In genomic region chr20:38536310-38536709, GRCh38 we compare ENCODE assay signal across 23 cellular contexts. TPM values are rescaled to one million over a fixed set of nuclear protein-coding genes. Genes with fewer than 3 reads are reported as not detected.
DNase-seq lines count a peak whose midpoint lies in the region; FAIRE-seq and TF ChIP-seq lines count a peak whose summit lies in the region.
"Had no signal": no experiment of that assay in that cellular context is flagged by ENCODE, and none has a peak within 500 bp of the region (broad histone marks: within the 10 kb centered on the region; RNA-seq: fewer than 3 reads in every experiment).

No MANE protein-coding gene starts in this region.

- no peak overlapping the region for H3K4me2 ChIP-seq in keratinocyte (ENCODE audit: control insufficient read depth, extremely low read depth, insufficient read depth, low read depth, low read length)

- TF ChIP-seq POLR2A in lower leg skin (IDR thresholded peaks at IDR 0.05), result no peak
- TF ChIP-seq POLR2A in suprapubic skin (IDR thresholded peaks at IDR 0.05), result no peak

- TF ChIP-seq CTCF in keratinocyte (optimal IDR thresholded peaks at IDR 0.05 in 1 of 3, IDR thresholded peaks at IDR 0.05 in 1 of 3, conservative IDR thresholded peaks at IDR 0.05 in 1 of 3; ENCODE audit: extremely low read depth in 1 of 3, insufficient read depth in 2 of 3, low read length in 3 of 3) (peak in 2 of 3 experiments; percentile 14 to 20), lower leg skin (IDR thresholded peaks at IDR 0.05) (no peak), suprapubic skin (IDR thresholded peaks at IDR 0.05) (no peak)

- TF ChIP-seq EP300 in suprapubic skin (IDR thresholded peaks at IDR 0.05), result no peak

- in situ Hi-C loops in KBM-7 (cut with MboI; ENCODE audit: low pct_unique_long_range_greater_than_20kb, low sequenced_read_pairs), result no loop called here

- H3K9me3 ChIP-seq in keratinocyte (ENCODE audit: control insufficient read depth, low read depth, low read length) (no peaks in the 10 kb centered on the region), suprapubic skin (no peaks in the 10 kb centered on the region)
- H3K9me3 ChIP-seq: ovary, testis had no signal

- H3K79me2 ChIP-seq in keratinocyte (ENCODE audit: control insufficient read depth, insufficient read depth, low read length), result no peaks in the 10 kb centered on the region

- peak; percentile 39 for FAIRE-seq in keratinocyte (lab: Jason Lieb, UNC)
- FAIRE-seq: colon, H54 had no signal

- H3K4me3 ChIP-seq in keratinocyte (ENCODE audit: control insufficient read depth in 2 of 3, extremely low read depth in 1 of 3, insufficient read depth in 2 of 3, low read depth in 1 of 3, low read length in 3 of 3), result no peak overlapping the region
- no peak overlapping the region for H3K4me3 ChIP-seq in lower leg skin (ENCODE audit: low read depth, poor library complexity, severe bottlenecking)
- no peak overlapping the region for H3K4me3 ChIP-seq in suprapubic skin
- H3K4me3 ChIP-seq: ovary, testis had no signal

- H3K27me3 ChIP-seq in keratinocyte (ENCODE audit: control insufficient read depth, extremely low read depth, insufficient read depth, low read length) (no peaks in the 10 kb centered on the region), suprapubic skin (no peaks in the 10 kb centered on the region)
- H3K27me3 ChIP-seq: ovary, testis had no signal

- intact Hi-C loops in lower leg skin (cut with DNase I; ENCODE audit: low total_unique reads), result no loop called here

- peaks cover 2% of the 10 kb centered on the region for H3K9me1 ChIP-seq in keratinocyte (ENCODE audit: control insufficient read depth, extremely low read depth, insufficient read depth, low read length)

- H3K9ac ChIP-seq in keratinocyte (ENCODE audit: control insufficient read depth, extremely low read depth, insufficient read depth, low read length), result no peak overlapping the region

- peaks cover 20% of the 10 kb centered on the region for H3K4me1 ChIP-seq in keratinocyte (ENCODE audit: control insufficient read depth, extremely low read depth, insufficient read depth, low read length)
- no peaks in the 10 kb centered on the region for H3K4me1 ChIP-seq in suprapubic skin
- H3K4me1 ChIP-seq: testis had no signal

- H2AFZ ChIP-seq in keratinocyte (ENCODE audit: control insufficient read depth, low read length), result no peak overlapping the region

- DNase-seq in EH (ENCODE audit: low read depth), result peak; percentile 37
- peak; percentile 3 for DNase-seq in KBM-7
- DNase-seq in dedifferentiated amniotic fluid mesenchymal stem cell (ENCODE audit: extremely low spot score), result peak; percentile 27
- peak; percentile 35 for DNase-seq in keratinocyte (ENCODE audit: low read depth, low spot score)
- no peak for DNase-seq in lower leg skin (ENCODE audit: low spot score in 2 of 2)
- DNase-seq in SKM-1 treated with dmso at 0.1 percent for 144 hours (lab: John Stamatoyannopoulos, UW; ENCODE audit: unreplicated experiment), result no peak
- DNase-seq in NCI-H69 (lab: John Stamatoyannopoulos, UW), result no peak
- DNase-seq in suprapubic skin (ENCODE audit: low spot score in 2 of 2), result no peak
- DNase-seq: activated CD4-positive, CD25-positive, alpha-beta regulatory T cell treated with anti-CD3 and anti-CD28 coated beads, Interleukin-2, amount 50 U/mL, for 72 hours; activated T-cell treated with anti-CD3 and anti-CD28 coated beads, Interleukin-2, amount 50 U/mL, for 48 hours; CD8-positive, alpha-beta memory T cell; endodermal cell; kidney glomerular epithelial cell; mesenchymal stem cell; naive B cell; NCI-H1417; NCI-H2107; ovary; right cardiac atrium; testis had no signal

- dilution Hi-C loops in keratinocyte (cut with MboI; ENCODE audit: extremely low pct_ligation_motif_present, low sequenced_read_pairs), result no loop called here

- H3K27ac ChIP-seq in keratinocyte (ENCODE audit: control insufficient read depth, insufficient read depth, low read length), result peak overlapping the region; percentile 0
- H3K27ac ChIP-seq in suprapubic skin, result no peak overlapping the region
- H3K27ac ChIP-seq: ovary, testis had no signal

- H4K20me1 ChIP-seq in keratinocyte (ENCODE audit: control insufficient read depth, extremely low read depth, insufficient read depth, low read length), result no peaks in the 10 kb centered on the region

- H3K36me3 ChIP-seq in keratinocyte (ENCODE audit: control insufficient read depth in 2 of 2, extremely low read depth in 1 of 2, insufficient read depth in 2 of 2, low read length in 2 of 2) (peaks cover 15 to 24% of the 10 kb centered on the region in 2 experiments), suprapubic skin (peaks cover 94% of the 10 kb centered on the region)
- H3K36me3 ChIP-seq: ovary had no signal

- WGBS in lower leg skin, 2 donors, result 56 to 69% methylated on average over 2 of the region's 2 CpGs
- WGBS in suprapubic skin, result 70% methylated on average over 2 of the region's 2 CpGs

RNA-seq across cellular contexts. Expression of gene ADIG, which starts 44.7 kb away (rescaled TPM):
- polyA plus RNA-seq in keratinocyte, result not detected in 3 replicates
- polyA plus RNA-seq in keratinocyte (2011; ENCODE audit: low read depth), result not detected
- polyA plus RNA-seq in keratinocyte (2011; cell fraction: cytosol; rRNA removed), result not detected in 2 replicates
- polyA plus RNA-seq in keratinocyte (2011; cell fraction: nucleus; rRNA removed), result not detected in 2 replicates
- polyA plus RNA-seq in keratinocyte (2012; ENCODE audit: low replicate concordance), result not detected in 2 replicates
- not detected in 3 replicates for polyA minus RNA-seq in keratinocyte
- not detected for polyA minus RNA-seq in keratinocyte (2011; cell fraction: cytosol; rRNA and poly(A)+ RNA removed)
- polyA minus RNA-seq in keratinocyte (2011; cell fraction: nucleus; rRNA and poly(A)+ RNA removed), result not detected in 2 replicates
- total RNA-seq in lower leg skin, result not detected
- not detected for total RNA-seq in suprapubic skin
- total RNA-seq: CD8-positive, alpha-beta memory T cell; endodermal cell; NCI-H460; ovary; right cardiac atrium had no signal
- polyA plus RNA-seq: CD8-positive, alpha-beta memory T cell; ovary; right cardiac atrium had no signal

Comparison
In these comparisons a context has a peak if more than half of its experiments do, and no peak if none do; other contexts are left out.
1. DNase-seq: peak in EH (single experiment), KBM-7 (single experiment), dedifferentiated amniotic fluid mesenchymal stem cell (single experiment) and keratinocyte (single experiment); none in lower leg skin (0 of 2), SKM-1 treated with dmso at 0.1 percent for 144 hours (single experiment), NCI-H69 (single experiment) and suprapubic skin (0 of 2).
2. CTCF ChIP-seq: peak in keratinocyte (2 of 3); none in lower leg skin (0 of 3) and suprapubic skin (0 of 2).